23 cellular contexts compared by ENCODE assay signal in genomic region chrX:129612396-129612795, GRCh38. TPM values are rescaled to one million over a fixed set of nuclear protein-coding genes. Genes with fewer than 3 reads are reported as not detected.
DNase-seq lines count a peak whose midpoint lies in the region; ATAC-seq and TF ChIP-seq lines count a peak whose summit lies in the region.
"Had no signal": no experiment of that assay in that cellular context is flagged by ENCODE, and none has a peak within 500 bp of the region (broad histone marks: within the 10 kb centered on the region; RNA-seq: fewer than 3 reads in every experiment).

No MANE protein-coding gene starts in this region.

- no peak for TF ChIP-seq CTCF in mesothelial cell of epicardium (IDR thresholded peaks at IDR 0.05; ENCODE audit: unreplicated experiment)

- H3K4me3 Mint-ChIP-seq in mesothelial cell of epicardium, result no peak overlapping the region
- H3K4me3 Mint-ChIP-seq: CD14-positive monocyte; CD4-positive, alpha-beta memory T cell; CD4-positive, CD25-positive, alpha-beta regulatory T cell; CD8-positive, alpha-beta memory T cell had no signal

- no peak for ATAC-seq in left lobe of liver
- no peak for ATAC-seq in GM18861 (IDR thresholded peaks at IDR 0.05; ENCODE audit: unreplicated experiment)
- ATAC-seq: A549 had no signal

- H2BK120ac ChIP-seq in mesenchymal stem cell (ENCODE audit: low read depth, low read length), result no peak overlapping the region

- H4K8ac ChIP-seq in mesenchymal stem cell (ENCODE audit: low read length), result no peak overlapping the region

- no peak overlapping the region for H2BK12ac ChIP-seq in mesenchymal stem cell (ENCODE audit: low read length in 2 of 2)

- H3K14ac ChIP-seq in mesenchymal stem cell (ENCODE audit: low read length in 2 of 2), result no peak overlapping the region

- H4K91ac ChIP-seq in mesenchymal stem cell (ENCODE audit: low read length), result no peak overlapping the region

- H3K18ac ChIP-seq in mesenchymal stem cell (ENCODE audit: low read depth in 1 of 2, low read length in 2 of 2), result peak overlapping the region in 1 of 2 experiments; percentile 8

- no peaks in the 10 kb centered on the region for H3K79me1 ChIP-seq in mesenchymal stem cell (replicated peaks; ENCODE audit: low read length, poor library complexity, severe bottlenecking)

- no peak overlapping the region for H2AK5ac ChIP-seq in mesenchymal stem cell (ENCODE audit: low read length, severe bottlenecking)

- H2AFZ ChIP-seq in mesenchymal stem cell (ENCODE audit: low read depth, low read length), result no peak overlapping the region

- H3K4me1 ChIP-seq in mesenchymal stem cell (ENCODE audit: control insufficient read depth, insufficient read depth, low read depth, low read length), result no peaks in the 10 kb centered on the region
- H3K4me1 ChIP-seq: A549, BE2C had no signal

- H2BK15ac ChIP-seq in mesenchymal stem cell (ENCODE audit: low read depth, poor library complexity, severe bottlenecking), result peak overlapping the region; percentile 90

- no peak overlapping the region for H3K4ac ChIP-seq in mesenchymal stem cell (ENCODE audit: low read depth in 1 of 2, low read length in 2 of 2)

- H2BK5ac ChIP-seq in mesenchymal stem cell (ENCODE audit: low read depth, low read length, poor library complexity, severe bottlenecking), result no peak overlapping the region

- H3K36me3 ChIP-seq in mesenchymal stem cell (ENCODE audit: control insufficient read depth in 1 of 2, insufficient read depth in 2 of 2, low read depth in 1 of 2, low read length in 2 of 2), result no peaks in the 10 kb centered on the region
- H3K36me3 ChIP-seq: BE2C, BLaER1 had no signal

- H3K9me3 Mint-ChIP-seq in mesothelial cell of epicardium, result no peaks in the 10 kb centered on the region
- H3K9me3 Mint-ChIP-seq: CD4-positive, CD25-positive, alpha-beta regulatory T cell; CD8-positive, alpha-beta memory T cell had no signal

- no peak overlapping the region for H3K23ac ChIP-seq in mesenchymal stem cell (ENCODE audit: low read length in 2 of 2)

- 95% methylated on average over 2 of the region's 2 CpGs for WGBS in mesenchymal stem cell

- peaks cover 5% of the 10 kb centered on the region for H3K9me3 ChIP-seq in mesenchymal stem cell (ENCODE audit: control insufficient read depth, low read length)
- H3K9me3 ChIP-seq: A549, BE2C, BLaER1 had no signal

- no peak overlapping the region for H3K27ac ChIP-seq in mesenchymal stem cell (ENCODE audit: low read length, poor library complexity, severe bottlenecking)
- H3K27ac ChIP-seq: A549, BLaER1 had no signal

- H3K27ac Mint-ChIP-seq in mesothelial cell of epicardium, result peak overlapping the region; percentile 21
- H3K27ac Mint-ChIP-seq: CD14-positive monocyte; CD4-positive, CD25-positive, alpha-beta regulatory T cell; CD8-positive, alpha-beta memory T cell had no signal

- no peak overlapping the region for H3K4me3 ChIP-seq in mesenchymal stem cell (ENCODE audit: insufficient read depth in 1 of 2, low read depth in 1 of 2, low read length in 2 of 2)
- H3K4me3 ChIP-seq: A549, BLaER1 had no signal

- H3K4me2 ChIP-seq in mesenchymal stem cell (ENCODE audit: low read length, poor library complexity, severe bottlenecking), result no peak overlapping the region
- H3K4me2 ChIP-seq: A549, BLaER1 had no signal

- DNase-seq in RPMI7951 (ENCODE audit: low read depth) (peak; percentile 19), mesenchymal stem cell (no peak), mesothelial cell of epicardium (ENCODE audit: low spot score in 2 of 2, unreplicated experiment in 2 of 2) (no peak), left lobe of liver (ENCODE audit: low spot score) (no peak), NCI-H1417 treated with DMSO at 0.1 percent for 48 hours (lab: John Stamatoyannopoulos, UW) (no peak), A172 (ENCODE audit: low spot score) (no peak)
- DNase-seq: 8988T; BE2C; C1 segment of cervical spinal cord; CD4-positive, alpha-beta memory T cell; CD4-positive, CD25-positive, alpha-beta regulatory T cell; CD8-positive, alpha-beta memory T cell; COR-L47; DMS 273 treated with DMSO at 0.1 percent for 48 hours; DMS153; DMS79; DND-41; EL; GF-D8 had no signal

- H3K27me3 Mint-ChIP-seq in mesothelial cell of epicardium (ENCODE audit: low read depth), result no peaks in the 10 kb centered on the region
- H3K27me3 Mint-ChIP-seq: CD4-positive, alpha-beta memory T cell; CD4-positive, CD25-positive, alpha-beta regulatory T cell had no signal

- peaks cover 0 to 57% of the 10 kb centered on the region in 2 experiments for H3K27me3 ChIP-seq in mesenchymal stem cell (ENCODE audit: control insufficient read depth in 1 of 2, insufficient read depth in 1 of 2, low read length in 2 of 2)
- H3K27me3 ChIP-seq: BE2C had no signal

- no peak overlapping the region for H3K9ac ChIP-seq in mesenchymal stem cell (ENCODE audit: low read length)
- H3K9ac ChIP-seq: BLaER1 had no signal

- H3K4me1 Mint-ChIP-seq in mesothelial cell of epicardium, result peaks cover 6% of the 10 kb centered on the region

- H3K36me3 Mint-ChIP-seq in mesothelial cell of epicardium, result no peaks in the 10 kb centered on the region
- H3K36me3 Mint-ChIP-seq: CD14-positive monocyte; CD4-positive, alpha-beta memory T cell; CD4-positive, CD25-positive, alpha-beta regulatory T cell; CD8-positive, alpha-beta memory T cell had no signal

RNA-seq across cellular contexts. Expression of gene APLN, which starts 42.4 kb away (rescaled TPM):
- total RNA-seq in RPMI7951 (2014; rRNA removed; shearing (Covaris generic)), result 0.98 and 1.2 TPM in 2 replicates
- 3.0 TPM for polyA plus RNA-seq in mesenchymal stem cell (2013, experiment 1 of 2)
- polyA plus RNA-seq in mesenchymal stem cell (2013, experiment 2 of 2), result 2.9 TPM
- 0.29 to 0.54 TPM (median 0.33 TPM) in 3 replicates for total RNA-seq in mesothelial cell of epicardium
- total RNA-seq in left lobe of liver, result 1.2 TPM
- total RNA-seq in A172 (2014; rRNA removed; shearing (Covaris generic)), result 0.31 and 0.65 TPM in 2 replicates
- total RNA-seq: CD4-positive, alpha-beta memory T cell; CD4-positive, CD25-positive, alpha-beta regulatory T cell had no signal
- polyA plus RNA-seq: CD14-positive monocyte; CD4-positive, alpha-beta memory T cell; CD4-positive, CD25-positive, alpha-beta regulatory T cell; CD8-positive, alpha-beta memory T cell had no signal
